Comparison of ENCODE assay signal across 1 cellular context in genomic region chr14:104105071-104105821, GRCh38.
TF ChIP-seq lines count a peak whose summit lies in the region.

No MANE protein-coding gene starts in this region.

TF ChIP-seq in H1, 55 proteins besides CTCF, POLR2A, EP300 and RAD21 (continued from another document):
- no peak for TF ChIP-seq CTBP2 (IDR thresholded peaks at IDR 0.05; ENCODE audit: borderline replicate concordance, insufficient read depth, insufficient read length, low read length)
- TF ChIP-seq PHF8 (conservative IDR thresholded peaks at IDR 0.05; ENCODE audit: low read depth, low read length) = no peak
- TF ChIP-seq, protein P1, sequence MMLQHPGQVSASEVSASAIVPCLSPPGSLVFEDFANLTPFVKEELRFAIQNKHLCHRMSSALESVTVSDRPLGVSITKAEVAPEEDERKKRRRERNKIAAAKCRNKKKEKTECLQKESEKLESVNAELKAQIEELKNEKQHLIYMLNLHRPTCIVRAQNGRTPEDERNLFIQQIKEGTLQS (IDR thresholded peaks at IDR 0.05; ENCODE audit: insufficient read depth, low read depth, low read length) = no peak
- TF ChIP-seq RXRA (IDR thresholded peaks at IDR 0.05; ENCODE audit: insufficient read depth, low read depth, low read length) = no peak
- no peak for TF ChIP-seq HDAC6 (IDR thresholded peaks at IDR 0.05; ENCODE audit: low read depth, low read length)
- TF ChIP-seq HDAC2 (IDR thresholded peaks at IDR 0.05; ENCODE audit: borderline replicate concordance in 1 of 2, low read depth in 2 of 2, low read length in 2 of 2) = no peak
- no peak for TF ChIP-seq CBX5 (IDR thresholded peaks at IDR 0.05; ENCODE audit: low read depth, low read length)
- TF ChIP-seq POU5F1 (IDR thresholded peaks at IDR 0.05; ENCODE audit: low read depth, low read length) = no peak
- TF ChIP-seq EZH2 (IDR thresholded peaks at IDR 0.05; ENCODE audit: low read depth, low read length, severe bottlenecking) = no peak
- no peak for TF ChIP-seq CHD1 (IDR thresholded peaks at IDR 0.05; ENCODE audit: low read depth, low read length)
